ENCODE assay signal across 2 cellular contexts in genomic region chr7:134374791-134375190, GRCh38.
TF ChIP-seq lines count a peak whose summit lies in the region.

No MANE protein-coding gene starts in this region.

TF ChIP-seq in HEK293, 187 proteins besides CTCF, POLR2A, EP300 and RAD21:
- TF ChIP-seq SCRT1 (tag by site-specific recombination; IDR thresholded peaks at IDR 0.05; ENCODE audit: borderline replicate concordance) (no peak), EGR2 (tag by site-specific recombination; IDR thresholded peaks at IDR 0.05; ENCODE audit: low read depth) (peak; percentile 54), KLF7 (tag by site-specific recombination; IDR thresholded peaks at IDR 0.05; ENCODE audit: borderline replicate concordance) (no peak), YY2 (tag by site-specific recombination; IDR thresholded peaks at IDR 0.05) (no peak), ZNF248 (tag by site-specific recombination; IDR thresholded peaks at IDR 0.05) (no peak), PRDM2 (tag by site-specific recombination; IDR thresholded peaks at IDR 0.05; ENCODE audit: borderline replicate concordance) (no peak), ZFHX2 (tag by site-specific recombination; conservative IDR thresholded peaks at IDR 0.05) (peak; percentile 58; the same call in 1 of the 2 replicates), ZNF157 (tag by site-specific recombination; IDR thresholded peaks at IDR 0.05) (no peak), ZNF19 (tag by site-specific recombination; IDR thresholded peaks at IDR 0.05; ENCODE audit: low read depth) (no peak), ZNF514 (tag by site-specific recombination; IDR thresholded peaks at IDR 0.05) (no peak), KLF16 (tag by site-specific recombination; IDR thresholded peaks at IDR 0.05) (no peak), ZNF121 (tag by site-specific recombination; IDR thresholded peaks at IDR 0.05) (no peak)
TF ChIP-seq in HEK293: peak in this region for 2.

TF ChIP-seq in HepG2, 621 proteins besides CTCF, POLR2A, EP300 and RAD21:
- TF ChIP-seq ZNF337 (CRISPR knock-in tag; IDR thresholded peaks at IDR 0.05; ENCODE audit: borderline replicate concordance, low read depth): peak; percentile 66; the same call in 1 of the 2 replicates
- no peak for TF ChIP-seq ZNF280B (CRISPR knock-in tag; IDR thresholded peaks at IDR 0.05; ENCODE audit: borderline replicate concordance)
TF ChIP-seq in HepG2: peak in this region for 1.
